8 cellular contexts compared by ENCODE assay signal in genomic region chr2:739759-740445, GRCh38.
DNase-seq lines count a peak whose midpoint lies in the region; ATAC-seq and TF ChIP-seq lines count a peak whose summit lies in the region.
"Not testable (repeated sequence)": the region's sequence is repeated elsewhere in the genome, so short reads cannot be mapped to it uniquely, and the experiment has no call there.

No MANE protein-coding gene starts in this region.

- intact Hi-C loops in CD4-positive, alpha-beta T cell (cut with DNase I, micrococcal nuclease); left ventricle myocardium superior (cut with micrococcal nuclease): not testable (repeated sequence)

- not testable (repeated sequence) for H3K27ac ChIP-seq in CD4-positive, alpha-beta T cell (ENCODE audit: low read depth, low read length)

- peaks cover 35% of the 10 kb centered on the region for H3K27me3 ChIP-seq in CD4-positive, alpha-beta T cell (ENCODE audit: control insufficient read depth, insufficient read depth, low read length)

- not testable (repeated sequence) for H3K9me3 Mint-ChIP-seq in CD4-positive, alpha-beta T cell; HFFc6; WTC11; naive B cell

- not testable (repeated sequence) for H3K36me3 Mint-ChIP-seq in CD4-positive, alpha-beta T cell (ENCODE audit: low read depth); HFFc6 (ENCODE audit: low read depth); WTC11; naive B cell

- POLR2A ChIA-PET in CD4-positive, alpha-beta T cell (lab: Charles Lee), result not testable (repeated sequence)
- POLR2A ChIA-PET in WTC11 (lab: Charles Lee), result interaction anchor here (1.0 to 2.0 kb wide), 4 partner anchors 9 to 212 kb away, joined by 3 to 7 read pairs (median 5); no protein-coding TSS in a partner anchor

- not testable (repeated sequence) for H3K4me1 Mint-ChIP-seq in CD4-positive, alpha-beta T cell (ENCODE audit: low read depth)
- H3K4me1 Mint-ChIP-seq in HFFc6 (ENCODE audit: low read depth) (peaks cover 19% of the 10 kb centered on the region), WTC11 (peaks cover 47% of the 10 kb centered on the region), naive B cell (peaks cover 6 to 16% (median 12%) of the 10 kb centered on the region in 3 donors)

- not testable (repeated sequence) for DNase-seq in CD4-positive, alpha-beta T cell; naive B cell
- DNase-seq in HFFc6 (peak; percentile 44), NCI-H226 (peak; percentile 70), WTC11 (ENCODE audit: low spot score) (peak; percentile 89), cerebellar cortex (ENCODE audit: low spot score) (peak; percentile 78), left ventricle myocardium superior (peak; percentile 49)
- peak; percentile 24 for DNase-seq in stimulated activated naive CD8-positive, alpha-beta T cell treated with anti-CD3 and anti-CD28 coated beads, Interleukin-15, Interleukin-2, amounts not matched to agents 100 U/mL and 50 U/mL, for 24 hours

- H3K27ac Mint-ChIP-seq in CD4-positive, alpha-beta T cell, result not testable (repeated sequence)
- H3K27ac Mint-ChIP-seq in HFFc6 (peak overlapping the region; percentile 70), WTC11 (peak overlapping the region; percentile 97), naive B cell (peak overlapping the region in 1 of 6 donors; percentile 92)

- H3K9me3 ChIP-seq in CD4-positive, alpha-beta T cell (ENCODE audit: control insufficient read depth, low read length), result not testable (repeated sequence)

- H3K4me3 Mint-ChIP-seq in CD4-positive, alpha-beta T cell, result peak overlapping the region; percentile 89
- peak overlapping the region; percentile 94 for H3K4me3 Mint-ChIP-seq in HFFc6
- peak overlapping the region; percentile 80 for H3K4me3 Mint-ChIP-seq in WTC11
- peak overlapping the region; percentile 76 to 88 (median 82) for H3K4me3 Mint-ChIP-seq in naive B cell

- H3K27me3 Mint-ChIP-seq in CD4-positive, alpha-beta T cell, result peaks cover 29% of the 10 kb centered on the region
- H3K27me3 Mint-ChIP-seq in HFFc6 (ENCODE audit: insufficient read depth); WTC11 (ENCODE audit: low read depth): not testable (repeated sequence)
- peaks cover 20 to 68% (median 47%) of the 10 kb centered on the region in 3 donors for H3K27me3 Mint-ChIP-seq in naive B cell

- not testable (repeated sequence) for ATAC-seq in CD4-positive, alpha-beta T cell (ENCODE audit: poor library complexity); naive B cell (ENCODE audit: low read depth in 2 of 2)
- ATAC-seq in WTC11 (peak; percentile 96), left ventricle myocardium superior (peak; percentile 19)
- ATAC-seq in stimulated activated naive CD8-positive, alpha-beta T cell treated with anti-CD3 and anti-CD28 coated beads, Interleukin-15, Interleukin-2, amounts not matched to agents 100 U/mL and 50 U/mL, for 24 hours, result peak; percentile 36

- CTCF ChIA-PET in CD4-positive, alpha-beta T cell (lab: Charles Lee), result not testable (repeated sequence)
- CTCF ChIA-PET in WTC11 (lab: Charles Lee), result interaction anchor here (0.7 to 2.0 kb wide), 14 partner anchors 9 to 809 kb away, joined by 3 to 24 read pairs (median 4); no protein-coding TSS in a partner anchor

- not testable (repeated sequence) for TF ChIP-seq CTCF in CD4-positive, alpha-beta T cell (IDR thresholded peaks at IDR 0.05); HFFc6 (IDR thresholded peaks at IDR 0.05); WTC11 (IDR thresholded peaks at IDR 0.05)

TF ChIP-seq in WTC11, 78 proteins besides CTCF, POLR2A, EP300 and RAD21:
- TF ChIP-seq MAX (CRISPR knock-in tag; IDR thresholded peaks at IDR 0.05), result peak; percentile 47; the same call in 1 of the 2 replicates
- 0 out of 2 replicates have a peak, but pooled peaks have one; percentile 8 for TF ChIP-seq FOXP4 (CRISPR knock-in tag; IDR thresholded peaks at IDR 0.05)
- TF ChIP-seq ZNF121 (CRISPR knock-in tag; IDR thresholded peaks at IDR 0.05), result peak; percentile 86
